ENCODE assay signal across 17 cellular contexts in genomic region chr9:89810434-89810833, GRCh38.
DNase-seq lines count a peak whose midpoint lies in the region; ATAC-seq and TF ChIP-seq lines count a peak whose summit lies in the region.
"Had no signal": no experiment of that assay in that cellular context is flagged by ENCODE, and none has a peak within 500 bp of the region (broad histone marks: within the 10 kb centered on the region; RNA-seq: fewer than 3 reads in every experiment).

No MANE protein-coding gene starts in this region.

- no peak for DNase-seq in left cardiac atrium
- no peak for DNase-seq in right atrium auricular region (ENCODE audit: low spot score)
- peak; percentile 7 for DNase-seq in NCI-H82 treated with DMSO at 0.1 percent for 48 hours (lab: John Stamatoyannopoulos, UW; ENCODE audit: unreplicated experiment)
- DNase-seq in iris pigment epithelial cell (ENCODE audit: low read depth): peak; percentile 9
- peak; percentile 42 for DNase-seq in upper lobe of right lung
- DNase-seq in NCI-H187 (lab: John Stamatoyannopoulos, UW): no peak
- no peak for DNase-seq in C1 segment of cervical spinal cord (lab: John Stamatoyannopoulos, UW)
- no peak for DNase-seq in NAMALWA (ENCODE audit: low spot score)
- DNase-seq: activated CD8-positive, alpha-beta T cell treated with anti-CD3 and anti-CD28 coated beads, Interleukin-2, amount 10 ng/mL, durations not matched to agents 7 days and 5 days; anterior cingulate cortex; mammary epithelial cell; NCI-H1048; small intestine; stimulated activated naive CD8-positive, alpha-beta T cell treated with anti-CD3 and anti-CD28 coated beads, Interleukin-15, Interleukin-2, amounts not matched to agents 100 U/mL and 50 U/mL, for 24 hours had no signal

- H3K27ac ChIP-seq in right atrium auricular region (no peak overlapping the region), upper lobe of right lung (no peak overlapping the region)
- H3K27ac ChIP-seq: neutrophil, SJSA1, vagina had no signal

- H3K36me3 ChIP-seq in right atrium auricular region (no peaks in the 10 kb centered on the region), upper lobe of right lung (no peaks in the 10 kb centered on the region)
- H3K36me3 ChIP-seq: neutrophil, SJSA1, vagina had no signal

- TF ChIP-seq CTCF in right atrium auricular region (IDR thresholded peaks at IDR 0.05): no peak
- TF ChIP-seq CTCF in upper lobe of right lung (IDR thresholded peaks at IDR 0.05): no peak

- peak; percentile 11 to 44 for ATAC-seq in left cardiac atrium
- peak; percentile 46 for ATAC-seq in upper lobe of right lung
- ATAC-seq: activated CD8-positive, alpha-beta T cell treated with anti-CD3 and anti-CD28 coated beads, Interleukin-2, amount 10 ng/mL, durations not matched to agents 7 days and 5 days; stimulated activated naive CD8-positive, alpha-beta T cell treated with anti-CD3 and anti-CD28 coated beads, Interleukin-15, Interleukin-2, amounts not matched to agents 100 U/mL and 50 U/mL, for 24 hours had no signal

- intact Hi-C loops in left cardiac atrium (cut with DNase I): loop anchor here in 1 of 2 donors (10.0 kb wide), 1 partner anchor 206 kb away; the partner anchor contains the start of gene GADD45G
- intact Hi-C loops in upper lobe of right lung (cut with DNase I): no loop called here

- H3K4me3 ChIP-seq in right atrium auricular region (no peak overlapping the region), upper lobe of right lung (no peak overlapping the region)
- H3K4me3 ChIP-seq: SJSA1, vagina had no signal

- H3K4me1 ChIP-seq in right atrium auricular region (peaks cover 0 to 28% of the 10 kb centered on the region in 2 donors), upper lobe of right lung (peaks cover 14% of the 10 kb centered on the region)
- H3K4me1 ChIP-seq: SJSA1 had no signal

- no peaks in the 10 kb centered on the region for H3K9me3 ChIP-seq in right atrium auricular region
- no peaks in the 10 kb centered on the region for H3K9me3 ChIP-seq in upper lobe of right lung
- H3K9me3 ChIP-seq: neutrophil, SJSA1, vagina had no signal

- H3K27me3 ChIP-seq in right atrium auricular region (no peaks in the 10 kb centered on the region), upper lobe of right lung (no peaks in the 10 kb centered on the region)
- H3K27me3 ChIP-seq: SJSA1, vagina had no signal

Comparison
In these comparisons a context has a peak if more than half of its experiments do, and no peak if none do; other contexts are left out.
1. DNase-seq: peak in NCI-H82 treated with DMSO at 0.1 percent for 48 hours (single experiment), iris pigment epithelial cell (single experiment) and upper lobe of right lung (single experiment); none in left cardiac atrium (single experiment), right atrium auricular region (single experiment), NCI-H187 (0 of 2), C1 segment of cervical spinal cord (0 of 14) and NAMALWA (single experiment).